ENCODE assay signal across 24 cellular contexts in the genomic region with DNA sequence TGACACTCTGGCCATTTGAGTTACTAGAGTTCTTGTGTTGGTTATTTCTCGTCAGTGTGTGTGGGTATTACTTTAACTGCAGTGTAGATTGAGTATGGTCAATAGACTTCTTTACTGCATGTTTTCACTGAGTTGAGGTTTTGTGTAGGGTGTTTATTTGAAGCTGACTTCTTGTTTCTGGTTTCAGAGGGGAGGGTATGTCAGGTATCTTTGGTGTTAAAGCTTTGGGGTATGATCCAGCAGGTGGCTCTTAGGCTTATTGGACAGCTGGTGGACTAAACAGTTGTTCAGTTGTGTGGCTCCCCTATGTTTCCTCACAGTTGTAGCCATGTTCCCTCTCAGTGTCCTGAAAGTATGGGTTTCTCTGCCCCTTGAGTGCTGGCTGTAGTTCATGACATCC.
A peak's percentile ranks its signal among the peaks of the same experiment; 100 is the strongest.
DNase-seq lines count a peak whose midpoint lies in the region; ATAC-seq and TF ChIP-seq lines count a peak whose summit lies in the region.
"Had no signal": no experiment of that assay in that cellular context is flagged by ENCODE, and none has a peak within 500 bp of the region (broad histone marks: within the 10 kb centered on the region; RNA-seq: fewer than 3 reads in every experiment).

No MANE protein-coding gene starts in this region.

- H3F3A ChIP-seq in SU-DHL-6 (ENCODE audit: insufficient read depth) = peaks cover 69% of the 10 kb centered on the region

- no peak overlapping the region for H3K27ac ChIP-seq in CD4-positive, alpha-beta T cell (ENCODE audit: low read depth, low read length)
- H3K27ac ChIP-seq in SU-DHL-6 (ENCODE audit: low read depth, low read length) = peak overlapping the region; percentile 95
- H3K27ac ChIP-seq in foreskin keratinocyte = no peak overlapping the region
- H3K27ac ChIP-seq in left lung = no peak overlapping the region
- H3K27ac ChIP-seq: C4-2B, coronary artery, thoracic aorta, vagina had no signal

- no peak for ATAC-seq in CD4-positive, alpha-beta T cell (ENCODE audit: poor library complexity)
- ATAC-seq in GM18909 (IDR thresholded peaks at IDR 0.05; ENCODE audit: poor library complexity, unreplicated experiment) = peak; percentile 44
- ATAC-seq in memory B cell (ENCODE audit: low read depth) = no peak
- ATAC-seq in foreskin keratinocyte = no peak
- ATAC-seq in left lung = no peak
- ATAC-seq in GM21515 (IDR thresholded peaks at IDR 0.05; ENCODE audit: unreplicated experiment) = no peak
- ATAC-seq: activated CD8-positive, alpha-beta T cell treated with anti-CD3 and anti-CD28 coated beads for 36 hours; left lobe of liver; SK-N-SH treated with all-trans-retinoic acid at 6 μM for 48 hours had no signal

- H3K79me2 ChIP-seq in SU-DHL-6 (ENCODE audit: insufficient read depth, low read length) = peaks cover 96% of the 10 kb centered on the region

- H3K27ac Mint-ChIP-seq in CD4-positive, alpha-beta T cell = peak overlapping the region; percentile 1
- H3K27ac Mint-ChIP-seq in memory B cell = peak overlapping the region; percentile 99
- H3K27ac Mint-ChIP-seq: mesothelial cell of epicardium had no signal

- POLR2A ChIA-PET in CD4-positive, alpha-beta T cell (lab: Charles Lee) = interaction anchor here (1.5 kb wide), 1 partner anchor 130 kb away, joined by 3 read pairs; no protein-coding TSS in a partner anchor

- H3K9me2 ChIP-seq in SU-DHL-6 (replicated peaks; ENCODE audit: insufficient read depth, low read length) = no peaks in the 10 kb centered on the region

- DNase-seq in CD4-positive, alpha-beta T cell = no peak
- no peak for DNase-seq in memory B cell (ENCODE audit: low spot score in 2 of 2)
- no peak for DNase-seq in foreskin keratinocyte
- DNase-seq in HPDE6-E6E7 (ENCODE audit: extremely low spot score) = no peak
- no peak for DNase-seq in left lung
- DNase-seq: ACHN; activated CD8-positive, alpha-beta T cell treated with anti-CD3 and anti-CD28 coated beads for 36 hours; activated gamma-delta T cell treated with Interleukin-2 at 50 U/mL for 16 hours; amygdala; DMS 273 treated with DMSO at 0.1 percent for 48 hours; heart right ventricle; NCI-H1436; NCI-H510A; T1000 had no signal

- H3K4me2 ChIP-seq in SU-DHL-6 (ENCODE audit: low read depth, low read length, poor library complexity, severe bottlenecking) = peak overlapping the region; percentile 64

- peaks cover 6% of the 10 kb centered on the region for H3K9me3 Mint-ChIP-seq in CD4-positive, alpha-beta T cell
- H3K9me3 Mint-ChIP-seq in memory B cell = peaks cover 8% of the 10 kb centered on the region

- H3K36me3 ChIP-seq in SU-DHL-6 (ENCODE audit: low read length) (peaks cover 8% of the 10 kb centered on the region; the same call in 1 of the 2 replicates), left lung (no peaks in the 10 kb centered on the region)
- H3K36me3 ChIP-seq: heart right ventricle, thoracic aorta, vagina had no signal

- H4K20me1 ChIP-seq in SU-DHL-6 (ENCODE audit: low read depth, low read length) = 0 out of 2 replicates have a peak, but pooled peaks cover 3% of the 10 kb centered on the region

- peaks cover 19% of the 10 kb centered on the region for H3K9me3 ChIP-seq in CD4-positive, alpha-beta T cell (ENCODE audit: control insufficient read depth, low read length)
- peaks cover 6% of the 10 kb centered on the region; the same call in 1 of the 2 replicates for H3K9me3 ChIP-seq in SU-DHL-6 (ENCODE audit: insufficient read depth, low read length)
- H3K9me3 ChIP-seq in left lung = peaks cover 0 to 23% of the 10 kb centered on the region in 2 donors

- H3K36me3 Mint-ChIP-seq in CD4-positive, alpha-beta T cell (ENCODE audit: low read depth) = peaks cover 46% of the 10 kb centered on the region
- H3K36me3 Mint-ChIP-seq in memory B cell = peaks cover 25% of the 10 kb centered on the region

- H2AFZ ChIP-seq in SU-DHL-6 (ENCODE audit: low read depth, low read length, severe bottlenecking) = no peak overlapping the region

- H3K4me3 Mint-ChIP-seq in CD4-positive, alpha-beta T cell = no peak overlapping the region
- peak overlapping the region; percentile 57 for H3K4me3 Mint-ChIP-seq in memory B cell
- H3K4me3 Mint-ChIP-seq: activated CD8-positive, alpha-beta T cell treated with anti-CD3 and anti-CD28 coated beads for 36 hours; mesothelial cell of epicardium had no signal

- H3K4me1 ChIP-seq in foreskin keratinocyte (peaks cover 3% of the 10 kb centered on the region), left lung (peaks cover 0 to 9% of the 10 kb centered on the region in 2 donors)

- H3K27me3 ChIP-seq in CD4-positive, alpha-beta T cell (ENCODE audit: control insufficient read depth, insufficient read depth, low read length) = no peaks in the 10 kb centered on the region
- no peaks in the 10 kb centered on the region for H3K27me3 ChIP-seq in SU-DHL-6 (ENCODE audit: low read length)
- no peaks in the 10 kb centered on the region for H3K27me3 ChIP-seq in foreskin keratinocyte
- H3K27me3 ChIP-seq in left lung = no peaks in the 10 kb centered on the region
- H3K27me3 ChIP-seq: heart right ventricle, vagina had no signal

- H3K9ac ChIP-seq in SU-DHL-6 (ENCODE audit: low read length) = peak overlapping the region; percentile 47

- intact Hi-C loops in CD4-positive, alpha-beta T cell (cut with DNase I, micrococcal nuclease) = no loop called here
- intact Hi-C loops in left lung (cut with DNase I) = no loop called here

- H3K4me1 Mint-ChIP-seq in CD4-positive, alpha-beta T cell (ENCODE audit: low read depth) = peaks cover 85% of the 10 kb centered on the region
- H3K4me1 Mint-ChIP-seq in memory B cell = peaks cover 87% of the 10 kb centered on the region

- no peaks in the 10 kb centered on the region for H3K27me3 Mint-ChIP-seq in CD4-positive, alpha-beta T cell
- no peaks in the 10 kb centered on the region for H3K27me3 Mint-ChIP-seq in memory B cell
- H3K27me3 Mint-ChIP-seq: activated CD8-positive, alpha-beta T cell treated with anti-CD3 and anti-CD28 coated beads for 36 hours had no signal

- CTCF ChIA-PET in CD4-positive, alpha-beta T cell (lab: Charles Lee) = no interaction called here

- H3K4me3 ChIP-seq in SU-DHL-6 (ENCODE audit: insufficient read depth, low read length, poor library complexity, severe bottlenecking) = peak overlapping the region; percentile 30
- no peak overlapping the region for H3K4me3 ChIP-seq in left lung
- H3K4me3 ChIP-seq: coronary artery, heart right ventricle, thoracic aorta, vagina had no signal

- no peak for TF ChIP-seq CTCF in CD4-positive, alpha-beta T cell (IDR thresholded peaks at IDR 0.05)
- TF ChIP-seq CTCF in SU-DHL-6 (IDR thresholded peaks at IDR 0.05; ENCODE audit: insufficient read depth, low read length, poor library complexity, severe bottlenecking) (no peak), foreskin keratinocyte (conservative IDR thresholded peaks at IDR 0.05) (no peak), left lung (IDR thresholded peaks at IDR 0.05) (no peak)
